20 cellular contexts compared by ENCODE assay signal in genomic region chr5:139601429-139601828, GRCh38. TPM values are rescaled to one million over a fixed set of nuclear protein-coding genes. Genes with fewer than 3 reads are reported as not detected.
DNase-seq lines count a peak whose midpoint lies in the region; ATAC-seq and TF ChIP-seq lines count a peak whose summit lies in the region.
"Had no signal": no experiment of that assay in that cellular context is flagged by ENCODE, and none has a peak within 500 bp of the region (broad histone marks: within the 10 kb centered on the region; RNA-seq: fewer than 3 reads in every experiment).

No MANE protein-coding gene starts in this region.

- peak overlapping the region; percentile 67 for H2BK5ac ChIP-seq in IMR-90 (ENCODE audit: low read depth, low read length, poor library complexity, severe bottlenecking)

- H2BK15ac ChIP-seq in IMR-90 (ENCODE audit: low read depth, low read length) = no peak overlapping the region; the same call in 2 of the 3 replicates

- no peak overlapping the region for H3K14ac ChIP-seq in IMR-90 (replicated peaks; ENCODE audit: low read depth, low read length)

- H3K9me3 Mint-ChIP-seq in Calu3 (ENCODE audit: low read depth, unreplicated experiment) (no peaks in the 10 kb centered on the region), endodermal cell (no peaks in the 10 kb centered on the region)

- no peak overlapping the region for H3K9ac ChIP-seq in IMR-90 (ENCODE audit: low read depth, low read length)
- no peak overlapping the region for H3K9ac ChIP-seq in endodermal cell (ENCODE audit: extremely low read depth, low read length, poor library complexity, severe bottlenecking)
- H3K9ac ChIP-seq: GM23248 had no signal

- H2AK5ac ChIP-seq in IMR-90 (ENCODE audit: low read depth, low read length) = peak overlapping the region; percentile 73; the same call in 1 of the 2 replicates

- no peak overlapping the region; the same call in 1 of the 2 replicates for H2BK120ac ChIP-seq in IMR-90 (ENCODE audit: low read depth, low read length)

- dilution Hi-C loops in IMR-90 (cut with HindIII; ENCODE audit: low sequenced_read_pairs, unreplicated experiment) = no loop called here

- H3K4me3 Mint-ChIP-seq in Calu3 (ENCODE audit: low read depth, unreplicated experiment) (no peak overlapping the region), endodermal cell (no peak overlapping the region)

- H4K20me1 ChIP-seq in IMR-90 (ENCODE audit: insufficient read depth, low read length) (peaks cover 19% of the 10 kb centered on the region), osteoblast (ENCODE audit: insufficient read depth, low read length) (peaks cover 16% of the 10 kb centered on the region)

- H3K4ac ChIP-seq in IMR-90 (ENCODE audit: low read depth, low read length) = 0 out of 2 replicates have a peak overlapping the region, but pooled peaks have one; percentile 35

- WGBS in IMR-90 (ENCODE audit: extremely low coverage in 2 of 2, insufficient read length in 1 of 2), 2 experiments = 100% methylated on average over 2 of the region's 12 CpGs; no CpG with 5 or more reads in 1 of the 2 experiments
- WGBS in endodermal cell (ENCODE audit: insufficient coverage in 1 of 2, insufficient read length in 1 of 2), 2 experiments = 97 to 98% methylated on average over 9 to 12 of the region's 12 CpGs

- no peak overlapping the region for H4K5ac ChIP-seq in IMR-90 (ENCODE audit: low read depth, low read length)

- H4K91ac ChIP-seq in IMR-90 (ENCODE audit: insufficient read depth, low read depth, low read length) = no peak overlapping the region

- H3K4me2 ChIP-seq in IMR-90 (ENCODE audit: low read depth, low read length) (no peak overlapping the region), osteoblast (ENCODE audit: insufficient read depth, low read length) (no peak overlapping the region)

- H2AK9ac ChIP-seq in IMR-90 (replicated peaks; ENCODE audit: low read depth, low read length, poor library complexity) = no peak overlapping the region

- no peak overlapping the region for H3K18ac ChIP-seq in IMR-90 (ENCODE audit: low read depth, low read length)

- H3K4me1 ChIP-seq in IMR-90 (ENCODE audit: control insufficient read depth, insufficient read depth, low read length) (peaks cover 5% of the 10 kb centered on the region; the same call in 1 of the 2 replicates), endodermal cell (ENCODE audit: control insufficient read depth, insufficient read depth, low read length) (no peaks in the 10 kb centered on the region), osteoblast (ENCODE audit: insufficient read depth, low read length) (peaks cover 7% of the 10 kb centered on the region)

- H3K27ac Mint-ChIP-seq in Calu3 (ENCODE audit: unreplicated experiment) (no peak overlapping the region), endodermal cell (peak overlapping the region; percentile 39)

- intact Hi-C loops in Calu3 (cut with micrococcal nuclease; ENCODE audit: unreplicated experiment) = no loop called here
- intact Hi-C loops in IMR-90 (cut with micrococcal nuclease) = no loop called here

- peaks cover 53% of the 10 kb centered on the region for H3K36me3 Mint-ChIP-seq in Calu3 (ENCODE audit: insufficient read depth, unreplicated experiment)
- H3K36me3 Mint-ChIP-seq in endodermal cell (ENCODE audit: low read depth) = peaks cover 50% of the 10 kb centered on the region

- H3K36me3 ChIP-seq in IMR-90 (ENCODE audit: control insufficient read depth, insufficient read depth, low read length) = peaks cover 27% of the 10 kb centered on the region
- peaks cover 50% of the 10 kb centered on the region for H3K36me3 ChIP-seq in endodermal cell (ENCODE audit: control insufficient read depth, insufficient read depth, low read length)
- peaks cover 28% of the 10 kb centered on the region for H3K36me3 ChIP-seq in osteoblast (ENCODE audit: insufficient read depth, low read length)

- H3K27me3 Mint-ChIP-seq in Calu3 (ENCODE audit: unreplicated experiment) = no peaks in the 10 kb centered on the region
- H3K27me3 Mint-ChIP-seq in endodermal cell (ENCODE audit: insufficient read depth) = no peaks in the 10 kb centered on the region
- H3K27me3 Mint-ChIP-seq: CD4-positive, CD25-positive, alpha-beta regulatory T cell had no signal

- no peak for TF ChIP-seq RAD21 in IMR-90 (IDR thresholded peaks at IDR 0.05; ENCODE audit: low read length)

- H3K4me3 ChIP-seq in IMR-90 (ENCODE audit: insufficient read depth, low read depth, low read length) = no peak overlapping the region
- no peak overlapping the region for H3K4me3 ChIP-seq in endodermal cell (ENCODE audit: low read length)
- H3K4me3 ChIP-seq in osteoblast (ENCODE audit: insufficient read depth, low read length) = no peak overlapping the region
- H3K4me3 ChIP-seq: GM12878, GM23248 had no signal

- no peak overlapping the region for H3K23ac ChIP-seq in IMR-90 (ENCODE audit: low read depth, low read length)

- no peak for TF ChIP-seq POLR2A in IMR-90 (IDR thresholded peaks at IDR 0.05; ENCODE audit: low read depth, low read length)

- no peak overlapping the region for H3K56ac ChIP-seq in IMR-90 (ENCODE audit: extremely low read depth, insufficient read depth, low read length)

- no peak for ATAC-seq in IMR-90 (ENCODE audit: low read depth)
- ATAC-seq in GM18511 (IDR thresholded peaks at IDR 0.05; ENCODE audit: unreplicated experiment) = no peak
- no peak for ATAC-seq in HG03097 (IDR thresholded peaks at IDR 0.05; ENCODE audit: low FRiP score, unreplicated experiment)
- ATAC-seq: GM12878, SK-N-SH treated with all-trans-retinoic acid at 6 μM for 48 hours had no signal

- peaks cover 5% of the 10 kb centered on the region; the same call in 1 of the 2 replicates for H3K9me1 ChIP-seq in IMR-90 (ENCODE audit: insufficient read depth, low read length)

- no peak overlapping the region for H4K8ac ChIP-seq in IMR-90 (ENCODE audit: low read depth in 2 of 2, low read length in 2 of 2)

- peaks cover 11 to 61% of the 10 kb centered on the region in 2 experiments for H3K79me1 ChIP-seq in IMR-90 (ENCODE audit: low read depth in 1 of 2, low read length in 2 of 2)

- POLR2A ChIA-PET in IMR-90 (lab: Charles Lee; ENCODE audit: unreplicated experiment) = no interaction called here

- H3K9me3 ChIP-seq in IMR-90 (ENCODE audit: control insufficient read depth, insufficient read depth, low read length) (no peaks in the 10 kb centered on the region), endodermal cell (ENCODE audit: control insufficient read depth, low read length) (no peaks in the 10 kb centered on the region), osteoblast (ENCODE audit: low read depth, low read length) (no peaks in the 10 kb centered on the region)

- H3K27ac ChIP-seq in IMR-90 (ENCODE audit: insufficient read depth, low read length) (peak overlapping the region; percentile 21; the same call in 1 of the 2 replicates), endodermal cell (ENCODE audit: low read depth, low read length) (no peak overlapping the region), osteoblast (ENCODE audit: low read depth, low read length) (peak overlapping the region; percentile 28)

- TSS peak; percentile 14 for BruUV-seq in Calu3 (replicated peaks; lab: Mats Ljungman, UMichigan)
- BruUV-seq in IMR-90 (replicated peaks; lab: Mats Ljungman, UMichigan) = no TSS peak

- DNase-seq in Calu3 = no peak
- DNase-seq in IMR-90 = no peak
- no peak for DNase-seq in endodermal cell
- DNase-seq in osteoblast (ENCODE audit: insufficient read length, low spot score, missing footprints) = no peak
- DNase-seq in SK-N-DZ (ENCODE audit: low spot score) = no peak
- DNase-seq in iPS-NIHi11 (ENCODE audit: low spot score) = no peak
- DNase-seq: CD4-positive, CD25-positive, alpha-beta regulatory T cell; DMS 273 treated with DMSO at 0.1 percent for 48 hours; DND-41; GM23248; HCEC 1CT; KG1; NCI-H1105; NCI-H345; NCI-H524 treated with DMSO at 0.1 percent for 48 hours; SIG-M5 had no signal

- H3K27me3 ChIP-seq in IMR-90 (ENCODE audit: control insufficient read depth, insufficient read depth, low read length) (no peaks in the 10 kb centered on the region), endodermal cell (ENCODE audit: control insufficient read depth, insufficient read depth, low read length, poor library complexity, severe bottlenecking) (no peaks in the 10 kb centered on the region), osteoblast (ENCODE audit: insufficient read depth, low read length) (no peaks in the 10 kb centered on the region)

- H3K79me2 ChIP-seq in osteoblast (ENCODE audit: insufficient read depth, low read length) = peaks cover 77% of the 10 kb centered on the region

- H3K4me1 Mint-ChIP-seq in Calu3 (ENCODE audit: low read depth, unreplicated experiment) = no peaks in the 10 kb centered on the region
- no peaks in the 10 kb centered on the region for H3K4me1 Mint-ChIP-seq in endodermal cell

- CTCF ChIA-PET in Calu3 (lab: Charles Lee) = no interaction called here
- CTCF ChIA-PET in IMR-90 (lab: Yijun Ruan, JAX) = no interaction called here

- in situ Hi-C loops in IMR-90 (cut with MboI; ENCODE audit: low sequenced_read_pairs) = no loop called here

- no peak overlapping the region for H2BK20ac ChIP-seq in IMR-90 (ENCODE audit: low read depth, low read length)

- H2AFZ ChIP-seq in IMR-90 (replicated peaks; ENCODE audit: low read length, poor library complexity) = no peak overlapping the region
- no peak overlapping the region for H2AFZ ChIP-seq in osteoblast (ENCODE audit: low read length)
- H2AFZ ChIP-seq: GM23248 had no signal

- TF ChIP-seq CTCF in Calu3 (IDR thresholded peaks at IDR 0.05; ENCODE audit: unreplicated experiment) (no peak), IMR-90 (conservative IDR thresholded peaks at IDR 0.05; ENCODE audit: low read depth, low read length) (no peak), endodermal cell (conservative IDR thresholded peaks at IDR 0.05) (no peak), osteoblast (IDR thresholded peaks at IDR 0.05; ENCODE audit: extremely low read depth, low read depth, low read length) (no peak)

RNA-seq across cellular contexts. Expression of gene UBE2D2, which starts 40.3 kb away (rescaled TPM):
- 179 and 187 TPM in 2 replicates for total RNA-seq in Calu3 (2022)
- total RNA-seq in IMR-90 (2012; rRNA removed) = 35.7 and 56.7 TPM in 2 replicates
- polyA plus RNA-seq in IMR-90 (2012; rRNA removed) = 26.9 and 34.4 TPM in 2 replicates
- polyA plus RNA-seq in IMR-90 (2012; cell fraction: cytosol; rRNA removed) = 17.1 and 36.9 TPM in 2 replicates
- 16.3 and 16.8 TPM in 2 replicates for polyA plus RNA-seq in IMR-90 (2012; cell fraction: nucleus; rRNA removed; ENCODE audit: low replicate concordance)
- 100 to 1,000 TPM; 172 to 202 TPM for total RNA-seq in endodermal cell
- 211 TPM for polyA plus RNA-seq in endodermal cell (2013, experiment 1 of 2)
- 191 TPM for polyA plus RNA-seq in endodermal cell (2013, experiment 2 of 2)
- total RNA-seq in osteoblast = 52.8 and 58.6 TPM in 2 replicates
- polyA plus RNA-seq in SK-N-DZ (2014; cell fraction: cytosol; rRNA removed) = 116 and 132 TPM in 2 replicates
- 92.7 and 104 TPM in 2 replicates for polyA plus RNA-seq in SK-N-DZ (2014; cell fraction: nucleus; rRNA removed)

RNA-seq across cellular contexts. Expression of gene CXXC5, which starts 46.7 kb away (rescaled TPM):
- total RNA-seq in Calu3 (2022) (64.1 and 69.1 TPM in 2 replicates), IMR-90 (2012; rRNA removed) (24.9 and 30.8 TPM in 2 replicates), endodermal cell (10 to 100 TPM; 50.5 to 67.9 TPM), osteoblast (186 and 210 TPM in 2 replicates)
- polyA plus RNA-seq in IMR-90 (2012; rRNA removed) = 35.7 and 38.8 TPM in 2 replicates
- polyA plus RNA-seq in IMR-90 (2012; cell fraction: cytosol; rRNA removed) = 34.7 and 72.2 TPM in 2 replicates
- polyA plus RNA-seq in IMR-90 (2012; cell fraction: nucleus; rRNA removed; ENCODE audit: low replicate concordance) = 24.5 and 60.8 TPM in 2 replicates
- polyA plus RNA-seq in endodermal cell (2013, experiment 1 of 2) = 107 TPM
- 113 TPM for polyA plus RNA-seq in endodermal cell (2013, experiment 2 of 2)
- 24.9 and 31.1 TPM in 2 replicates for polyA plus RNA-seq in SK-N-DZ (2014; cell fraction: cytosol; rRNA removed)
- 15.4 and 23.8 TPM in 2 replicates for polyA plus RNA-seq in SK-N-DZ (2014; cell fraction: nucleus; rRNA removed)
